Comparison of ENCODE assay signal across 22 cellular contexts in the genomic region with DNA sequence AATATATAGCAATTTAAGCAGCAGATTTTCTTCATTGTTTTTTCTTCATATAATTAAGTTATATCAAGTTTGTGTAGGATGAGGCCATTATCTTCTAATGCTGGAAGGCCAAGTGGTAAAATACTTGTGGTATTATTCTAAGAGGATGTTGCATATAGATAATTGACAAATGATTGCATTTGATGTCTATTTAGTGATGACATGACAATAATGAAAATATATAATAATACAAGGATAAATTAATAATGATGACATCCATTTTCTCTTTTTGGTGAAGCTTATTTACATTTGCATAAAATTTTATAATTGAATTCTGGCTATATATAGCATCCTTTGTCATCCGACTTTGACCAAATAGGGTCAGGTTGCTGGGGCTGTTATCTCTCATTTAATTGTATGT.
DNase-seq lines count a peak whose midpoint lies in the region; ATAC-seq, FAIRE-seq and TF ChIP-seq lines count a peak whose summit lies in the region.
"Had no signal": no experiment of that assay in that cellular context is flagged by ENCODE, and none has a peak within 500 bp of the region (broad histone marks: within the 10 kb centered on the region; RNA-seq: fewer than 3 reads in every experiment).

No MANE protein-coding gene starts in this region.

- H3K79me2 ChIP-seq in ACC112 (ENCODE audit: control insufficient read depth, insufficient read depth, low read length, unreplicated experiment): no peaks in the 10 kb centered on the region
- H3K79me2 ChIP-seq in K562 (ENCODE audit: control insufficient read depth, insufficient read depth, low read length): no peaks in the 10 kb centered on the region

- CTCF ChIA-PET in A549 (lab: Yijun Ruan, JAX) (interaction anchor here (1.9 kb wide), 1 partner anchor 13 kb away, joined by 5 read pairs; no protein-coding TSS in a partner anchor), K562 (lab: Yijun Ruan, JAX; ENCODE audit: low intra/inter-chr PET ratio) (no interaction called here)

- ATAC-seq in A549 (no peak), K562 (no peak)
- ATAC-seq: GM23338, HCT116 had no signal

- DNase-seq in A549 (ENCODE audit: low read depth in 1 of 2, low spot score in 1 of 2) (no peak), K562 (ENCODE audit: extremely low read depth in 1 of 4, low spot score in 3 of 4) (no peak), foreskin fibroblast (no peak), NCI-H1436 (lab: John Stamatoyannopoulos, UW) (no peak), HK-2 (ENCODE audit: unreplicated experiment) (no peak)
- DNase-seq: ACHN; AML-193; BE2C; CD4-positive, alpha-beta T cell; CD8-positive, alpha-beta memory T cell; DMS 273 treated with DMSO at 0.1 percent for 48 hours; DMS79; EL; GF-D8; H9 had no signal

- no peak overlapping the region for H3K4me2 ChIP-seq in A549
- H3K4me2 ChIP-seq in K562 (ENCODE audit: insufficient read depth, low read length): no peak overlapping the region
- H3K4me2 ChIP-seq: BLaER1 treated with 17β-estradiol and CSF1 and Interleukin-3, amounts not matched to agents 10 nM and 100 nM; GM23338 had no signal

- no peaks in the 10 kb centered on the region for H4K20me1 ChIP-seq in K562 (replicated peaks; ENCODE audit: control insufficient read depth, insufficient read depth, low read length)
- H4K20me1 ChIP-seq: BLaER1 treated with 17β-estradiol and CSF1 and Interleukin-3, amounts not matched to agents 10 nM and 100 nM had no signal

- 19% methylated on average over 1 of the region's 1 CpG for WGBS in A549 (ENCODE audit: missing lambda C conversion rate)
- WGBS in K562 (ENCODE audit: insufficient coverage, low coverage, missing lambda C conversion rate): 0% methylated on average over 1 of the region's 1 CpG

- 0 out of 3 replicates have a peak, but pooled peaks cover 3% of the 10 kb centered on the region for H3K9me3 ChIP-seq in A549
- H3K9me3 ChIP-seq in K562 (replicated peaks; ENCODE audit: control insufficient read depth, insufficient read depth, low read depth, low read length): no peaks in the 10 kb centered on the region
- H3K9me3 ChIP-seq: BE2C; BLaER1 treated with 17β-estradiol and CSF1 and Interleukin-3, amounts not matched to agents 10 nM and 100 nM had no signal

- TF ChIP-seq RAD21 in A549 (conservative IDR thresholded peaks at IDR 0.05 in 1 of 2, IDR thresholded peaks at IDR 0.05 in 1 of 2): no peak
- no peak for TF ChIP-seq RAD21 in K562 (CRISPR knock-in tag; conservative IDR thresholded peaks at IDR 0.05 in 1 of 2, IDR thresholded peaks at IDR 0.05 in 1 of 2)

- no peaks in the 10 kb centered on the region for H3K4me1 ChIP-seq in A549
- peaks cover 39% of the 10 kb centered on the region for H3K4me1 ChIP-seq in ACC112 (ENCODE audit: control insufficient read depth, insufficient read depth, low read length, unreplicated experiment)
- H3K4me1 ChIP-seq in K562 (replicated peaks in 1 of 2; ENCODE audit: control insufficient read depth in 2 of 2, insufficient read depth in 2 of 2, low read length in 2 of 2): peaks cover 0 to 3% of the 10 kb centered on the region in 2 experiments; a peak in 1 of 5 replicates
- H3K4me1 ChIP-seq: BE2C had no signal

- H3K9me1 ChIP-seq in K562 (ENCODE audit: control insufficient read depth, insufficient read depth, low read length): no peaks in the 10 kb centered on the region

- no peak overlapping the region for H2AFZ ChIP-seq in ACC112 (ENCODE audit: low read length, unreplicated experiment)
- H2AFZ ChIP-seq in K562 (ENCODE audit: low read depth, low read length): no peak overlapping the region
- H2AFZ ChIP-seq: GM23338 had no signal

- TF ChIP-seq CTCF in A549 (IDR thresholded peaks at IDR 0.05) (no peak), K562 (IDR thresholded peaks at IDR 0.05 in 2 of 3, conservative IDR thresholded peaks at IDR 0.05 in 1 of 3; ENCODE audit: insufficient read depth in 2 of 3, low read depth in 1 of 3, low read length in 3 of 3) (no peak), foreskin fibroblast (IDR thresholded peaks at IDR 0.05; ENCODE audit: low read depth, low read length) (no peak)

- H3K36me3 ChIP-seq in ACC112 (ENCODE audit: insufficient read depth, low read length) (no peaks in the 10 kb centered on the region), K562 (ENCODE audit: control insufficient read depth, insufficient read depth, low read length) (no peaks in the 10 kb centered on the region)
- H3K36me3 ChIP-seq: BE2C; BLaER1 treated with 17β-estradiol and CSF1 and Interleukin-3, amounts not matched to agents 10 nM and 100 nM had no signal

- no peak for TF ChIP-seq EP300 in A549 (IDR thresholded peaks at IDR 0.05)
- TF ChIP-seq EP300 in K562 (IDR thresholded peaks at IDR 0.05; ENCODE audit: low read length): no peak

- in situ Hi-C loops in K562 (cut with MboI): no loop called here

- POLR2A ChIA-PET in A549 (lab: Yijun Ruan, JAX) (no interaction called here), K562 (lab: Yijun Ruan, JAX) (no interaction called here)

- no peaks in the 10 kb centered on the region for H3K27me3 ChIP-seq in ACC112 (ENCODE audit: insufficient read depth, low read length)
- no peaks in the 10 kb centered on the region for H3K27me3 ChIP-seq in K562 (ENCODE audit: control insufficient read depth in 2 of 2, insufficient read depth in 2 of 2, low read length in 2 of 2)
- H3K27me3 ChIP-seq: BE2C; BLaER1 treated with 17β-estradiol and CSF1 and Interleukin-3, amounts not matched to agents 10 nM and 100 nM had no signal

- H3K9ac ChIP-seq in K562 (ENCODE audit: insufficient read depth in 1 of 2, low read depth in 2 of 2, low read length in 2 of 2): no peak overlapping the region
- H3K9ac ChIP-seq: BLaER1 treated with 17β-estradiol and CSF1 and Interleukin-3, amounts not matched to agents 10 nM and 100 nM had no signal

- H3K4me3 ChIP-seq in A549: no peak overlapping the region
- H3K4me3 ChIP-seq in ACC112 (ENCODE audit: low read depth, low read length): peak overlapping the region; percentile 39; the same call in 1 of the 2 replicates
- H3K4me3 ChIP-seq in K562: no peak overlapping the region
- H3K4me3 ChIP-seq in foreskin fibroblast (ENCODE audit: low read depth in 1 of 2, low read length in 2 of 2): no peak overlapping the region
- H3K4me3 ChIP-seq: BLaER1 treated with 17β-estradiol and CSF1 and Interleukin-3, amounts not matched to agents 10 nM and 100 nM; GM23338 had no signal

- FAIRE-seq in A549 (lab: Jason Lieb, UNC) (no peak), K562 (lab: Jason Lieb, UNC) (no peak)
- FAIRE-seq: D721Med, GM12891, GM18507 had no signal

- no TSS peak for BruUV-seq in K562 (replicated peaks; lab: Mats Ljungman, UMichigan)

- intact Hi-C loops in K562 (cut with micrococcal nuclease): no loop called here

- H3K27ac ChIP-seq in A549 (no peak overlapping the region), ACC112 (ENCODE audit: low read depth, low read length) (peak overlapping the region; percentile 86), K562 (ENCODE audit: extremely low read depth, low read depth, low read length) (no peak overlapping the region)
- H3K27ac ChIP-seq: BLaER1 treated with 17β-estradiol and CSF1 and Interleukin-3, amounts not matched to agents 10 nM and 100 nM had no signal

- no peak for TF ChIP-seq POLR2A in A549 (IDR thresholded peaks at IDR 0.05; ENCODE audit: low read length)
- no peak for TF ChIP-seq POLR2A in K562 (conservative IDR thresholded peaks at IDR 0.05)

TF ChIP-seq in A549, 52 proteins besides CTCF, POLR2A, EP300 and RAD21:
- no peak for TF ChIP-seq RCOR1 (IDR thresholded peaks at IDR 0.05; ENCODE audit: low read depth, low read length)
- TF ChIP-seq MAFK (IDR thresholded peaks at IDR 0.05; ENCODE audit: partially characterized antibody): peak; percentile 72

TF ChIP-seq in K562, 482 proteins besides CTCF, POLR2A, EP300 and RAD21 (continues in another document):
- TF ChIP-seq FUS (optimal IDR thresholded peaks at IDR 0.05; ENCODE audit: low read depth, low read length) (no peak), SMAD2 (IDR thresholded peaks at IDR 0.05; ENCODE audit: low read depth, low read length) (no peak), ZNF239 (CRISPR knock-in tag; IDR thresholded peaks at IDR 0.05) (no peak), CBX1 (IDR thresholded peaks at IDR 0.05; ENCODE audit: low read depth) (no peak), MAFF (IDR thresholded peaks at IDR 0.05; ENCODE audit: low read length) (peak; percentile 11; the same call in 1 of the 2 replicates), ZNF766 (CRISPR knock-in tag; conservative IDR thresholded peaks at IDR 0.05) (no peak), CBFA2T3 (IDR thresholded peaks at IDR 0.05) (no peak), C11orf30 (IDR thresholded peaks at IDR 0.05; ENCODE audit: low read depth) (peak; percentile 30; the same call in 1 of the 2 replicates), MAFG (tag; conservative IDR thresholded peaks at IDR 0.05) (peak; percentile 14; the same call in 1 of the 2 replicates), ZBTB8A (IDR thresholded peaks at IDR 0.05; ENCODE audit: partially characterized antibody) (no peak), ZNF324 (CRISPR knock-in tag; IDR thresholded peaks at IDR 0.05) (no peak), ZNF24 (IDR thresholded peaks at IDR 0.05) (no peak), MAFK (IDR thresholded peaks at IDR 0.05; ENCODE audit: low read length) (0 out of 2 replicates have a peak, but pooled peaks have one; percentile 13)
- TF ChIP-seq, protein P1, sequence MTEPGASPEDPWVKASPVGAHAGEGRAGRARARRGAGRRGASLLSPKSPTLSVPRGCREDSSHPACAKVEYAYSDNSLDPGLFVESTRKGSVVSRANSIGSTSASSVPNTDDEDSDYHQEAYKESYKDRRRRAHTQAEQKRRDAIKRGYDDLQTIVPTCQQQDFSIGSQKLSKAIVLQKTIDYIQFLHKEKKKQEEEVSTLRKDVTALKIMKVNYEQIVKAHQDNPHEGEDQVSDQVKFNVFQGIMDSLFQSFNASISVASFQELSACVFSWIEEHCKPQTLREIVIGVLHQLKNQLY (CRISPR knock-in tag; conservative IDR thresholded peaks at IDR 0.05): no peak
- TF ChIP-seq, protein P2, sequence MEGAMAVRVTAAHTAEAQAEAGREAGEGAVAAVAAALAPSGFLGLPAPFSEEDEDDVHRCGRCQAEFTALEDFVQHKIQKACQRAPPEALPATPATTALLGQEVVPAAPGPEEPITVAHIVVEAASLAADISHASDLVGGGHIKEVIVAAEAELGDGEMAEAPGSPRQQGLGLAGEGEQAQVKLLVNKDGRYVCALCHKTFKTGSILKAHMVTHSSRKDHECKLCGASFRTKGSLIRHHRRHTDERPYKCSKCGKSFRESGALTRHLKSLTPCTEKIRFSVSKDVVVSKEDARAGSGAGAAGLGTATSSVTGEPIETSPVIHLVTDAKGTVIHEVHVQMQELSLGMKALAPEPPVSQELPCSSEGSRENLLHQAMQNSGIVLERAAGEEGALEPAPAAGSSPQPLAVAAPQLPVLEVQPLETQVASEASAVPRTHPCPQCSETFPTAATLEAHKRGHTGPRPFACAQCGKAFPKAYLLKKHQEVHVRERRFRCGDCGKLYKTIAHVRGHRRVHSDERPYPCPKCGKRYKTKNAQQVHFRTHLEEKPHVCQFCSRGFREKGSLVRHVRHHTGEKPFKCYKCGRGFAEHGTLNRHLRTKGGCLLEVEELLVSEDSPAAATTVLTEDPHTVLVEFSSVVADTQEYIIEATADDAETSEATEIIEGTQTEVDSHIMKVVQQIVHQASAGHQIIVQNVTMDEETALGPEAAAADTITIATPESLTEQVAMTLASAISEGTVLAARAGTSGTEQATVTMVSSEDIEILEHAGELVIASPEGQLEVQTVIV (CRISPR knock-in tag; IDR thresholded peaks at IDR 0.05; ENCODE audit: borderline replicate concordance): no peak
